17 cellular contexts compared by ENCODE assay signal in genomic region chr7:49112647-49113046, GRCh38.
"Had no signal": no experiment of that assay in that cellular context is flagged by ENCODE, and none has a peak within 500 bp of the region (broad histone marks: within the 10 kb centered on the region; RNA-seq: fewer than 3 reads in every experiment).

No MANE protein-coding gene starts in this region.

- H3K36me3 ChIP-seq: esophagus muscularis mucosa, gastroesophageal sphincter, heart right ventricle, left ventricle myocardium inferior, lower lobe of right lung had no signal

- ATAC-seq: foreskin keratinocyte, gastroesophageal sphincter, left colon, left lobe of liver, lower lobe of right lung, mucosa of descending colon had no signal

- H3K4me1 ChIP-seq: esophagus muscularis mucosa, foreskin keratinocyte, gastroesophageal sphincter, heart right ventricle, left ventricle myocardium inferior, lower lobe of right lung had no signal

- H3K27me3 ChIP-seq: dorsolateral prefrontal cortex, esophagus muscularis mucosa, foreskin keratinocyte, gastroesophageal sphincter, heart right ventricle had no signal

- H3K9me3 ChIP-seq: esophagus muscularis mucosa, lower lobe of right lung, mucosa of descending colon had no signal

- H3K4me3 ChIP-seq: coronary artery, dorsolateral prefrontal cortex, esophagus muscularis mucosa, gastroesophageal sphincter, heart right ventricle, left ventricle myocardium inferior, lower lobe of right lung, mucosa of descending colon had no signal

- H3K27ac ChIP-seq: coronary artery, dorsolateral prefrontal cortex, esophagus muscularis mucosa, foreskin keratinocyte, gastroesophageal sphincter, heart right ventricle, left ventricle myocardium inferior, lower lobe of right lung had no signal

- DNase-seq: dermis blood vessel endothelial cell; dorsolateral prefrontal cortex; effector CD4-positive, alpha-beta T cell; effector memory CD4-positive, alpha-beta T cell; foreskin keratinocyte; hippocampal formation; left colon; lower lobe of right lung; mesenchymal stem cell; mucosa of descending colon; naive B cell had no signal
